ENCODE assay signal across 15 cellular contexts in the genomic region with DNA sequence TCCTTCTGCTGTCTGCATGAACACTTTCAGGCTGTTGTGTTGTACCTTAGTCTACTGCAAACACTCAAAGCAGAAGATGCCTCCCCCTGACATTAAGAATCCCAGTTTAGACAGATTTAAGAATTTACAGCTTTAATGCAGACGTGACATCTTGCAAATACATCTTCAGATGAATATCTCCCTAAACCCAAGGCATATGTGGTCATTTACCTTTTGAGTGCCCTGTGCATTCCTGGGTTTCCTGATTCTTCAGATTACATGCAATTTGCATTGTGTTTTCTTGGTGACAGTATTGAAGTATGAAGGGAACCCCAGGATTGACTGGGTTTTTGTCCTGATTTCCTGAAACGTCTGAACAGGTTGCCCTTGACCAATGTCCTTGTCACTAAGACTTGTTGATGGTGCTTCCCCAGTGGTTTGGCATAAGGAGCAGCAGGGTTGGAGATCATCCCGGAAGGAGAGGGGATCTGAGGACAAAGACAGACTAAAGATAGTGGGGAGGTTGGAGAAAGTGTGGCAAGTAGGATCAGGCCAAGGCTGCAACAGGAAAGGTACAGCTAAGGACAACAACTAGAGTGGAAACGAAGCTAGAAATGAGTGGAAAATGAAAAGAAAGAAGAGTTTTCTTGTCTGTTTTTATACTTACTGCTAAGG.
A peak's percentile ranks its signal among the peaks of the same experiment; 100 is the strongest.
DNase-seq lines count a peak whose midpoint lies in the region; ATAC-seq and TF ChIP-seq lines count a peak whose summit lies in the region.
"Had no signal": no experiment of that assay in that cellular context is flagged by ENCODE, and none has a peak within 500 bp of the region (broad histone marks: within the 10 kb centered on the region; RNA-seq: fewer than 3 reads in every experiment).

No MANE protein-coding gene starts in this region.

- H3K9me3 Mint-ChIP-seq in GM23338 = no peaks in the 10 kb centered on the region
- H3K9me3 Mint-ChIP-seq: CD4-positive, alpha-beta memory T cell; HFFc6 had no signal

- no peak overlapping the region for H3K4me3 Mint-ChIP-seq in GM23338
- H3K4me3 Mint-ChIP-seq: B cell; CD4-positive, alpha-beta memory T cell; HFFc6 had no signal

- in situ Hi-C loops in brain microvascular endothelial cell (cut with HindIII; ENCODE audit: low pct_ligation_motif_present, low sequenced_read_pairs) = no loop called here

- no peaks in the 10 kb centered on the region for H3K27me3 Mint-ChIP-seq in GM23338 (ENCODE audit: insufficient read depth, low read depth, poor library complexity)

- H3K27me3 ChIP-seq in left ventricle myocardium inferior (ENCODE audit: low read depth) (no peaks in the 10 kb centered on the region), GM23338 (ENCODE audit: insufficient read depth) (no peaks in the 10 kb centered on the region), WERI-Rb-1 (ENCODE audit: insufficient read depth, low read depth, severe bottlenecking) (no peaks in the 10 kb centered on the region), psoas muscle (ENCODE audit: insufficient read depth in 3 of 3, low read length in 2 of 3) (peaks cover 0 to 1% (median 0%) of the 10 kb centered on the region in 3 donors), brain microvascular endothelial cell (replicated peaks) (no peaks in the 10 kb centered on the region)

- H3K36me3 Mint-ChIP-seq in GM23338 (ENCODE audit: low read depth) = no peaks in the 10 kb centered on the region
- H3K36me3 Mint-ChIP-seq: CD4-positive, alpha-beta memory T cell had no signal

- ATAC-seq in Right ventricle myocardium superior (ENCODE audit: poor library complexity) (peak; percentile 74), GM23338 (no peak), psoas muscle (peak in 3 of 4 donors; percentile 37 to 83 (median 67))

- intact Hi-C loops in Right ventricle myocardium superior (cut with DNase I) = no loop called here
- intact Hi-C loops in left ventricle myocardium inferior (cut with micrococcal nuclease) = no loop called here
- intact Hi-C loops in psoas muscle (cut with DNase I) = no loop called here

- H3K27ac Mint-ChIP-seq in GM23338 = no peak overlapping the region; the same call in 1 of the 2 replicates
- H3K27ac Mint-ChIP-seq: B cell; CD4-positive, alpha-beta memory T cell; HFFc6 had no signal

- no peak overlapping the region for H3K27ac ChIP-seq in left ventricle myocardium inferior (replicated peaks)
- H3K27ac ChIP-seq in GM23338 (ENCODE audit: low read depth) = no peak overlapping the region
- no peak overlapping the region for H3K27ac ChIP-seq in WERI-Rb-1
- H3K27ac ChIP-seq in psoas muscle = no peak overlapping the region
- H3K27ac ChIP-seq in brain microvascular endothelial cell = no peak overlapping the region

- H3K4me1 ChIP-seq in left ventricle myocardium inferior (peaks cover 14% of the 10 kb centered on the region), GM23338 (ENCODE audit: insufficient read depth) (0 out of 2 replicates have a peak, but pooled peaks cover 3% of the 10 kb centered on the region), psoas muscle (peaks cover 8% of the 10 kb centered on the region)

- H3K79me2 ChIP-seq in GM23338 (replicated peaks; ENCODE audit: insufficient read depth) = no peaks in the 10 kb centered on the region

- H3K4me2 ChIP-seq in GM23338 = no peak overlapping the region

- no peaks in the 10 kb centered on the region; the same call in 1 of the 2 replicates for H3K9me2 ChIP-seq in GM23338 (ENCODE audit: insufficient read depth)

- H3K4me1 Mint-ChIP-seq in GM23338 = no peaks in the 10 kb centered on the region
- H3K4me1 Mint-ChIP-seq: B cell; CD4-positive, alpha-beta memory T cell had no signal

- 33 to 44% (median 34%) methylated on average over 4 of the region's 4 CpGs for WGBS in psoas muscle, 3 donors

- 0 out of 2 replicates have a peak overlapping the region, but pooled peaks have one; percentile 14 for H2AFZ ChIP-seq in GM23338

- DNase-seq in Right ventricle myocardium superior (no peak), left ventricle myocardium inferior (no peak), GM23338 (ENCODE audit: low spot score) (no peak), WERI-Rb-1 (peak; percentile 54), psoas muscle (no peak), DMS 273 treated with DMSO at 0.1 percent for 48 hours (lab: John Stamatoyannopoulos, UW) (no peak), brain microvascular endothelial cell (no peak)
- no peak for DNase-seq in activated CD4-positive, alpha-beta T cell treated with anti-CD3 and anti-CD28 coated beads, Interleukin-2, amount 50 U/mL, for 4 hours
- DNase-seq: C1 segment of cervical spinal cord; CD4-positive, alpha-beta memory T cell; DND-41; GDM1; HCEC 1CT; HFFc6 had no signal

- TF ChIP-seq CTCF in left ventricle myocardium inferior (IDR thresholded peaks at IDR 0.05; ENCODE audit: borderline replicate concordance) (no peak), GM23338 (conservative IDR thresholded peaks at IDR 0.05; ENCODE audit: low read depth in 2 of 2) (no peak), WERI-Rb-1 (IDR thresholded peaks at IDR 0.05; ENCODE audit: low read depth, low read length) (no peak), psoas muscle (IDR thresholded peaks at IDR 0.05) (no peak), brain microvascular endothelial cell (IDR thresholded peaks at IDR 0.05; ENCODE audit: low read depth, low read length, missing control alignments) (no peak)

- no peaks in the 10 kb centered on the region for H3F3A ChIP-seq in GM23338 (replicated peaks; ENCODE audit: low read depth)

- no peaks in the 10 kb centered on the region for H3K9me3 ChIP-seq in left ventricle myocardium inferior (replicated peaks)
- no peaks in the 10 kb centered on the region for H3K9me3 ChIP-seq in WERI-Rb-1 (ENCODE audit: severe bottlenecking)
- no peaks in the 10 kb centered on the region for H3K9me3 ChIP-seq in psoas muscle

- H3K36me3 ChIP-seq in left ventricle myocardium inferior (no peaks in the 10 kb centered on the region), GM23338 (ENCODE audit: insufficient read depth) (no peaks in the 10 kb centered on the region), WERI-Rb-1 (no peaks in the 10 kb centered on the region), psoas muscle (ENCODE audit: insufficient read depth in 1 of 2, low read depth in 1 of 2) (no peaks in the 10 kb centered on the region), brain microvascular endothelial cell (replicated peaks) (no peaks in the 10 kb centered on the region)

- H3K4me3 ChIP-seq in left ventricle myocardium inferior = no peak overlapping the region
- no peak overlapping the region for H3K4me3 ChIP-seq in GM23338
- no peak overlapping the region for H3K4me3 ChIP-seq in WERI-Rb-1 (ENCODE audit: low read depth, low read length)
- no peak overlapping the region for H3K4me3 ChIP-seq in psoas muscle
- H3K4me3 ChIP-seq in brain microvascular endothelial cell (ENCODE audit: low read depth, low read length) = no peak overlapping the region

- no peaks in the 10 kb centered on the region for H4K20me1 ChIP-seq in GM23338 (replicated peaks; ENCODE audit: insufficient read depth)
